ENCODE assay signal across 9 cellular contexts in the genomic region with DNA sequence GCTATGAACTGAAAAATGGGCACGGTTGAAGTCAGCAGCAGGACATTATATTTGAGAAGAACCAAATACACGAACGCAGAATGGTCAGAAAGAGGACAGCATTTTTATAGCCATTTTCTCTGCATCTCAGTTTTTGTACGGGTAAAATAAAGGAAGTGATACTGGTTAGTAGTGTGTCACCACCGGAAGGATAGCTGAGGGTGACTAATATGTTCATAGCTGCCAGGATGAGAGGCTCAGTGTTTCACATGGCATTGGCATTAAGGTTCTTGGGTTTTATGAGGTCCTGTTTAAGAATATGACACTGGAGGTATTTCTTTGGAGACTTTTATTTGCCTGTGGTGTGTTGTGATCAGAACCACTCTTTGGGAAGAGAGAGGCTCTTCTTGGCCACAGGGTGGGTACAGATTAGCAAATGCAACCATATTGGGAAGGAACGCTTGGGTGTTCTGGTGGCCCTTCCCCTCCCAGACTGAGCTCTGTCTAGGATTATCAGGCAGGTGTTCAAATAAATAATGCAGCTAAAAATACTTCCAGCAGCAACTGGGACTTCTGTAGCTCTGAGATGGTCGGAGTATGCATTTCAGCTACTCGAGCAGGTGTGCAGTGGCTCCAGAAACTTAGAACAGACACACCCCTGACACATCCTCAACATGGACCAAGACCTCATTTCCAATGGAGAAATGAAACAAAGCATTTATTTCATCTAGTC.
DNase-seq lines count a peak whose midpoint lies in the region; ATAC-seq and TF ChIP-seq lines count a peak whose summit lies in the region.
"Had no signal": no experiment of that assay in that cellular context is flagged by ENCODE, and none has a peak within 500 bp of the region (broad histone marks: within the 10 kb centered on the region; RNA-seq: fewer than 3 reads in every experiment).

No MANE protein-coding gene starts in this region.

- H3K27ac Mint-ChIP-seq in natural killer cell: peak overlapping the region in 1 of 2 donors; percentile 74

- H3K36me3 Mint-ChIP-seq in natural killer cell: no peaks in the 10 kb centered on the region

- peaks cover 45 to 55% of the 10 kb centered on the region in 2 donors for H3K4me1 Mint-ChIP-seq in natural killer cell

- peak; percentile 98 for ATAC-seq in GM18861 (IDR thresholded peaks at IDR 0.05; ENCODE audit: unreplicated experiment)
- peak; percentile 95 for ATAC-seq in HG02938 (IDR thresholded peaks at IDR 0.05; ENCODE audit: unreplicated experiment)
- ATAC-seq in natural killer cell: peak; percentile 81 to 97 (median 96)
- ATAC-seq in left ventricle myocardium superior: no peak

- intact Hi-C loops in natural killer cell (cut with micrococcal nuclease): loop anchor here (2.0 kb wide), 2 partner anchors 56 to 58 kb away; no protein-coding TSS in a partner anchor
- intact Hi-C loops in left ventricle myocardium superior (cut with micrococcal nuclease): no loop called here

- H3K9me3 Mint-ChIP-seq in natural killer cell: no peaks in the 10 kb centered on the region

- peak overlapping the region; percentile 41 for H3K4me3 Mint-ChIP-seq in natural killer cell

- DNase-seq in RPMI8226 (peak; percentile 86), natural killer cell (no peak), NCI-H446 treated with DMSO at 0.1 percent for 48 hours (lab: John Stamatoyannopoulos, UW) (no peak), left ventricle myocardium superior (no peak), T1000 (lab: John Stamatoyannopoulos, UW) (no peak)
- no peak for DNase-seq in activated CD4-positive, alpha-beta T cell treated with anti-CD3 and anti-CD28 coated beads for 1 hour
- DNase-seq: left cardiac atrium had no signal

- TF ChIP-seq CTCF in natural killer cell (IDR thresholded peaks at IDR 0.05): no peak

- peaks cover 12 to 43% of the 10 kb centered on the region in 2 donors for H3K27me3 Mint-ChIP-seq in natural killer cell (ENCODE audit: low read depth in 2 of 2)
